ENCODE assay signal across 1 cellular context in genomic region chr6:63164047-63164803, GRCh38. TPM values are rescaled to one million over a fixed set of nuclear protein-coding genes. Genes with fewer than 3 reads are reported as not detected.
"Had no signal": no experiment of that assay in that cellular context is flagged by ENCODE, and none has a peak within 500 bp of the region (broad histone marks: within the 10 kb centered on the region; RNA-seq: fewer than 3 reads in every experiment).

No MANE protein-coding gene starts in this region.

RNA-seq across cellular contexts. Expression of gene FKBP1C, which starts 47.0 kb away (rescaled TPM):
- total RNA-seq: skeletal muscle tissue had no signal
